1 cellular context compared by ENCODE assay signal in genomic region chr15:64842099-64842940, GRCh38.
TF ChIP-seq lines count a peak whose summit lies in the region.

No MANE protein-coding gene starts in this region.

TF ChIP-seq in HEK293, 187 proteins besides CTCF, POLR2A, EP300 and RAD21 (continued from another document and continues in another):
- peak; percentile 44; the same call in 1 of the 2 replicates for TF ChIP-seq ZBTB10 (tag by site-specific recombination; IDR thresholded peaks at IDR 0.05)
- TF ChIP-seq ZNF335 (tag by site-specific recombination; conservative IDR thresholded peaks at IDR 0.05), result peak; percentile 76
- no peak for TF ChIP-seq ZNF266 (tag by site-specific recombination; IDR thresholded peaks at IDR 0.05; ENCODE audit: low read depth)
- no peak for TF ChIP-seq ZNF571 (tag by site-specific recombination; IDR thresholded peaks at IDR 0.05)
- TF ChIP-seq ZSCAN4 (tag by site-specific recombination; IDR thresholded peaks at IDR 0.05), result peak; percentile 96
- no peak for TF ChIP-seq ZEB2 (tag by site-specific recombination; IDR thresholded peaks at IDR 0.05)
- no peak for TF ChIP-seq ZNF529 (tag by site-specific recombination; IDR thresholded peaks at IDR 0.05; ENCODE audit: insufficient replicate concordance)
- TF ChIP-seq PRDM1 (tag by site-specific recombination; IDR thresholded peaks at IDR 0.05), result peak; percentile 27; the same call in 1 of the 2 replicates
- TF ChIP-seq KLF9 (tag by site-specific recombination; IDR thresholded peaks at IDR 0.05; ENCODE audit: low read depth), result no peak
- TF ChIP-seq HOXD13 (CRISPR knock-in tag; IDR thresholded peaks at IDR 0.05; ENCODE audit: borderline replicate concordance), result no peak
- TF ChIP-seq ZNF114 (tag by site-specific recombination; IDR thresholded peaks at IDR 0.05), result no peak
- no peak for TF ChIP-seq ZNF830 (tag by site-specific recombination; IDR thresholded peaks at IDR 0.05; ENCODE audit: low read depth)
- no peak for TF ChIP-seq GFI1B (tag by site-specific recombination; IDR thresholded peaks at IDR 0.05)
- TF ChIP-seq ZNF132 (tag by site-specific recombination; IDR thresholded peaks at IDR 0.05; ENCODE audit: borderline replicate concordance), result no peak
- TF ChIP-seq YY2 (tag by site-specific recombination; IDR thresholded peaks at IDR 0.05), result 0 out of 2 replicates have a peak, but pooled peaks have one; percentile 14
- no peak for TF ChIP-seq ELK4 (IDR thresholded peaks at IDR 0.05; ENCODE audit: borderline replicate concordance, low read depth, low read length)
- no peak for TF ChIP-seq FEZF1 (tag by site-specific recombination; IDR thresholded peaks at IDR 0.05)
- no peak for TF ChIP-seq ZNF660 (tag by site-specific recombination; IDR thresholded peaks at IDR 0.05)
- TF ChIP-seq ZNF23 (tag by site-specific recombination; IDR thresholded peaks at IDR 0.05; ENCODE audit: borderline replicate concordance), result no peak
- no peak for TF ChIP-seq MEIS1 (CRISPR knock-in tag; IDR thresholded peaks at IDR 0.05; ENCODE audit: borderline replicate concordance)
- no peak for TF ChIP-seq ZSCAN16 (tag by site-specific recombination; IDR thresholded peaks at IDR 0.05)
- no peak for TF ChIP-seq ZNF510 (tag by site-specific recombination; IDR thresholded peaks at IDR 0.05; ENCODE audit: insufficient replicate concordance)
- TF ChIP-seq ZNF558 (tag by site-specific recombination; IDR thresholded peaks at IDR 0.05), result no peak
- no peak for TF ChIP-seq ZNF626 (tag by site-specific recombination; IDR thresholded peaks at IDR 0.05)
- no peak for TF ChIP-seq ZNF248 (tag by site-specific recombination; IDR thresholded peaks at IDR 0.05)
- no peak for TF ChIP-seq ZNF416 (tag by site-specific recombination; IDR thresholded peaks at IDR 0.05)
- no peak for TF ChIP-seq ZFHX2 (tag by site-specific recombination; conservative IDR thresholded peaks at IDR 0.05)
- no peak for TF ChIP-seq OVOL3 (tag by site-specific recombination; IDR thresholded peaks at IDR 0.05)
- TF ChIP-seq RBAK (tag by site-specific recombination; IDR thresholded peaks at IDR 0.05), result no peak
- no peak for TF ChIP-seq ZNF623 (tag by site-specific recombination; IDR thresholded peaks at IDR 0.05)
- TF ChIP-seq ZBTB6 (tag by site-specific recombination; IDR thresholded peaks at IDR 0.05), result no peak
- no peak for TF ChIP-seq ZNF692 (tag by site-specific recombination; IDR thresholded peaks at IDR 0.05)
- no peak for TF ChIP-seq IKZF3 (tag by site-specific recombination; IDR thresholded peaks at IDR 0.05)
- no peak for TF ChIP-seq AEBP2 (tag by site-specific recombination; IDR thresholded peaks at IDR 0.05; ENCODE audit: borderline replicate concordance)
- TF ChIP-seq ZNF48 (tag by site-specific recombination; IDR thresholded peaks at IDR 0.05), result no peak
- peak; percentile 22; the same call in 1 of the 2 replicates for TF ChIP-seq SP7 (tag by site-specific recombination; IDR thresholded peaks at IDR 0.05)
- TF ChIP-seq KLF10 (tag by site-specific recombination; IDR thresholded peaks at IDR 0.05), result no peak
- peak; percentile 51 for TF ChIP-seq ZNF600 (tag by site-specific recombination; IDR thresholded peaks at IDR 0.05)
- TF ChIP-seq ZNF146 (tag by site-specific recombination; IDR thresholded peaks at IDR 0.05), result no peak
- TF ChIP-seq KLF8 (tag by site-specific recombination; IDR thresholded peaks at IDR 0.05), result no peak
- 0 out of 2 replicates have a peak, but pooled peaks have one; percentile 5 for TF ChIP-seq PRDM10 (tag by site-specific recombination; IDR thresholded peaks at IDR 0.05)
- no peak for TF ChIP-seq ZNF366 (tag by site-specific recombination; conservative IDR thresholded peaks at IDR 0.05)
- TF ChIP-seq ZNF521 (tag by site-specific recombination; IDR thresholded peaks at IDR 0.05), result no peak
- TF ChIP-seq ZNF302 (tag by site-specific recombination; IDR thresholded peaks at IDR 0.05; ENCODE audit: low read depth), result no peak
- TF ChIP-seq ZNF701 (tag by site-specific recombination; IDR thresholded peaks at IDR 0.05), result no peak
- TF ChIP-seq ZNF121 (tag by site-specific recombination; IDR thresholded peaks at IDR 0.05), result no peak
- TF ChIP-seq ZNF184 (tag by site-specific recombination; IDR thresholded peaks at IDR 0.05), result no peak
- 0 out of 2 replicates have a peak, but pooled peaks have one; percentile 8 for TF ChIP-seq PRDM4 (tag by site-specific recombination; IDR thresholded peaks at IDR 0.05)
- no peak for TF ChIP-seq ZNF837 (tag by site-specific recombination; IDR thresholded peaks at IDR 0.05)
- no peak for TF ChIP-seq BCL11B (tag by site-specific recombination; IDR thresholded peaks at IDR 0.05; ENCODE audit: low read depth)
- TF ChIP-seq ZBTB17 (tag by site-specific recombination; IDR thresholded peaks at IDR 0.05), result peak; percentile 46
- no peak; the same call in 1 of the 2 replicates for TF ChIP-seq ZBTB7A (tag by site-specific recombination; IDR thresholded peaks at IDR 0.05; ENCODE audit: low read depth)
- TF ChIP-seq SALL2 (tag by site-specific recombination; IDR thresholded peaks at IDR 0.05; ENCODE audit: borderline replicate concordance), result 0 out of 2 replicates have a peak, but pooled peaks have one; percentile 38
- TF ChIP-seq ZNF362 (tag by site-specific recombination; IDR thresholded peaks at IDR 0.05), result no peak
- TF ChIP-seq GLIS1 (tag by site-specific recombination; IDR thresholded peaks at IDR 0.05), result no peak
- no peak for TF ChIP-seq ZNF596 (tag by site-specific recombination; IDR thresholded peaks at IDR 0.05)
- TF ChIP-seq ZBTB48 (tag by site-specific recombination; IDR thresholded peaks at IDR 0.05), result no peak
